In the genomic region with DNA sequence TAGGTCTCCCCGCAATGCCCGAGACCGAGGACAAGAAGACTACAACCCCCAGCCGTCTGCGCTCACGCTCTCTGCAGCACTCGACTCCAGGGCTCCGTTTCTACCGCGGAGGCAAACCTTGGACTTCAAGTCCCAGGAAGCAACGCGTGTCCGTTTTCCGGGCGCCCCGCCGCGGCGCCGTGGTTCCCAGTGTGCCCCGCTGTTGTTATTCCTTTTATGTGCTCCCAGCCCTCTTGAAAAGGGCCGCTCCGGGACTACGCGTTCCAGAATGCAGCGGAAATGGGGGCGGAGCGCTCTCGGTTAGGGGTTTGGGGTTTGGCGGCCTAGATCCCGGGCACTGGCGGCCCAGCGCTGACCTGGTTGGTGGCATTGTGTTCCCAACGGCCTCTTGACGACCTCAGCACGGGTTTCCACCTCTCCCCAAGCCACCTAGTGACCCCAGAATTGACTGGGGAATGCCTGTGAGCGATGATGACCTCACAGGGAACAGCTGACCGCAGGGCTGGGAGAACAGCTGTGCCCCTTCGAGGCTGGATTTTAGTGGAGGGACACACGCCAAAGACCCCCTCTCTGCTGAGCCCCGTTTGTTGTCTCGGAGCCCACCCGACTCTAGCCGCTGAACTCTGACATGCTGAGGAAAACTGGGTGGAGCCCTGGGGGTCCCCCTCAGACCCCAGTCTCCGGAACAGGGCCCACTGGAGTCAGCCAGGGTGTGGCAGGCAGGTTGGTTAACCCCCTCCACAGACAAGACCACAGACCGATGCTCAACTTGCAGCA, we compare ENCODE assay signal across 8 cellular contexts. TPM values are rescaled to one million over a fixed set of nuclear protein-coding genes. Genes with fewer than 3 reads are reported as not detected.
A peak's percentile ranks its signal among the peaks of the same experiment; 100 is the strongest.
DNase-seq lines count a peak whose midpoint lies in the region; ATAC-seq and TF ChIP-seq lines count a peak whose summit lies in the region.

No MANE protein-coding gene starts in this region.

- peak overlapping the region; percentile 80 for H3K27ac ChIP-seq in C4-2B

- ATAC-seq in GM19372 (IDR thresholded peaks at IDR 0.05; ENCODE audit: low read depth, unreplicated experiment) (peak; percentile 82), HG03521 (IDR thresholded peaks at IDR 0.05; ENCODE audit: unreplicated experiment) (peak; percentile 84), left lobe of liver (peak; percentile 78)

- TF ChIP-seq CTCF in C4-2B (conservative IDR thresholded peaks at IDR 0.05): no peak

- DNase-seq in NCI-H69 (lab: John Stamatoyannopoulos, UW) (peak; percentile 100), dedifferentiated amniotic fluid mesenchymal stem cell (ENCODE audit: extremely low spot score) (peak; percentile 100), left lobe of liver (ENCODE audit: low spot score) (peak; percentile 99)
- peak; percentile 96 for DNase-seq in activated CD4-positive, alpha-beta T cell treated with anti-CD3 and anti-CD28 coated beads, Interleukin-2, amount 50 U/mL, for 1 hour
- DNase-seq in stimulated activated CD4-positive, alpha-beta T cell treated with anti-CD3 and anti-CD28 coated beads, Interleukin-2, amount 100 ng/mL, for 24 hours: peak; percentile 96 to 97

RNA-seq across cellular contexts. Expression of gene CDK5, which starts 0.5 kb away (rescaled TPM):
- 9.6 TPM for total RNA-seq in left lobe of liver

RNA-seq across cellular contexts. Expression of gene SLC4A2, which starts 1.2 kb away (rescaled TPM):
- 83.1 TPM for total RNA-seq in left lobe of liver

RNA-seq across cellular contexts. Expression of gene ASIC3, which starts 9.8 kb away (rescaled TPM):
- total RNA-seq in left lobe of liver: 2.2 TPM

RNA-seq across cellular contexts. Expression of gene FASTK, which starts 22.4 kb away (rescaled TPM):
- total RNA-seq in left lobe of liver: 61.3 TPM

RNA-seq across cellular contexts. Expression of gene TMUB1, which starts 25.1 kb away (rescaled TPM):
- 60.4 TPM for total RNA-seq in left lobe of liver

Comparison
In these comparisons a context has a peak if more than half of its experiments do, and no peak if none do; other contexts are left out.
1. Peak in every context shown above with its lines: DNase-seq, ATAC-seq and H3K27ac ChIP-seq.